ENCODE assay signal across 8 cellular contexts in the genomic region with DNA sequence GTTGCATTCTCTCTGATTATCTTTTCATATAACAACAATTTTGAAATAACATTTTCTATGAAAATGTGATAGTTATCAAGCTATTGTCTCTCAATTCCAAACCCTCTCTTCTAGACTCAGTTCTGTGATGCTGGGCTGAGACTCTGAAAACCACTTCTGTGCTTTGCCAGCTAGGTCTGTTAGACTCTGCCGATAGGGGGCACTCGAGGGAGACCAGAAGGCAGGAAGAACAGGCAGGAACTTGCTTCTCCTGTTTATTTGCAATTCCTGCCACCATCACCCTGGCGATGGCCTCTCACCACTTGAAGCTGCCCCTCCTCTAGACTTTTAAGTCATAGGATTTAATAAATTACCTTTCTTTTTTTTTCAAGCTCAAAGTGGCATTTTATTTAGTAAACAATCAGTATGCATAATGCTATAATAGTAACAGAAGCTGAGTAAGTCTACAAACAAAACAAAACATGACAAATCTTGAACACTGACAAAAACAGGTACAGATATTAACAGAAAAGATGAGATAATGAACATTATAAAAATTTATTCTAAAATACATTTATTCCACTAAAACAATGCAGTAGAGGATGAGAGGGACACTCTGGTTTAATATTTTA. TPM values are rescaled to one million over a fixed set of nuclear protein-coding genes. Genes with fewer than 3 reads are reported as not detected.
DNase-seq lines count a peak whose midpoint lies in the region; ATAC-seq and TF ChIP-seq lines count a peak whose summit lies in the region.

No MANE protein-coding gene starts in this region.

- POLR2A ChIA-PET in activated CD4-positive, alpha-beta memory T cell treated with anti-CD3 and anti-CD28 coated beads for 36 hours (lab: Charles Lee) = no interaction called here

- no peaks in the 10 kb centered on the region for H3K27me3 Mint-ChIP-seq in activated CD4-positive, alpha-beta memory T cell treated with anti-CD3 and anti-CD28 coated beads for 36 hours
- no peaks in the 10 kb centered on the region for H3K27me3 Mint-ChIP-seq in effector memory CD8-positive, alpha-beta T cell
- no peaks in the 10 kb centered on the region for H3K27me3 Mint-ChIP-seq in stimulated activated naive B cell treated with anti-CD40 and anti-IgM and Interleukin-4, amounts not matched to agents 10 μg/mL and 1 μg/mL and 100 μg/mL, for 72 hours

- H3K27ac Mint-ChIP-seq in activated CD4-positive, alpha-beta memory T cell treated with anti-CD3 and anti-CD28 coated beads for 36 hours = no peak overlapping the region
- peak overlapping the region in 1 of 2 donors; percentile 56 for H3K27ac Mint-ChIP-seq in effector memory CD8-positive, alpha-beta T cell
- H3K27ac Mint-ChIP-seq in stimulated activated naive B cell treated with anti-CD40 and anti-IgM and Interleukin-4, amounts not matched to agents 10 μg/mL and 1 μg/mL and 100 μg/mL, for 72 hours = no peak overlapping the region

- peak; percentile 74 for DNase-seq in AG10803 (ENCODE audit: low read depth)
- peak; percentile 85 for DNase-seq in NCI-H748 (lab: John Stamatoyannopoulos, UW; ENCODE audit: unreplicated experiment)
- DNase-seq in activated CD4-positive, alpha-beta memory T cell treated with anti-CD3 and anti-CD28 coated beads for 36 hours = peak; percentile 82
- peak; percentile 50 to 60 (median 56) for DNase-seq in effector memory CD8-positive, alpha-beta T cell
- DNase-seq in mucosa of gallbladder (ENCODE audit: low spot score) = peak; percentile 80
- DNase-seq in stimulated activated naive B cell treated with anti-CD40 and anti-IgM and Interleukin-4, amounts not matched to agents 10 μg/mL and 1 μg/mL and 100 μg/mL, for 72 hours = peak; percentile 36

- TF ChIP-seq CTCF in AG10803 (conservative IDR thresholded peaks at IDR 0.05; ENCODE audit: low read length) = peak; percentile 74

- intact Hi-C loops in activated CD4-positive, alpha-beta memory T cell treated with anti-CD3 and anti-CD28 coated beads for 36 hours (cut with micrococcal nuclease) = loop anchor here (2.0 to 5.0 kb wide), 2 partner anchors 71 to 199 kb away; no protein-coding TSS in a partner anchor

- no peaks in the 10 kb centered on the region for H3K4me1 Mint-ChIP-seq in activated CD4-positive, alpha-beta memory T cell treated with anti-CD3 and anti-CD28 coated beads for 36 hours (ENCODE audit: low read depth)
- peaks cover 0 to 4% of the 10 kb centered on the region in 2 donors for H3K4me1 Mint-ChIP-seq in effector memory CD8-positive, alpha-beta T cell (ENCODE audit: low read depth in 2 of 2)
- peaks cover 3 to 4% of the 10 kb centered on the region in 2 donors for H3K4me1 Mint-ChIP-seq in stimulated activated naive B cell treated with anti-CD40 and anti-IgM and Interleukin-4, amounts not matched to agents 10 μg/mL and 1 μg/mL and 100 μg/mL, for 72 hours

- H3K4me3 Mint-ChIP-seq in activated CD4-positive, alpha-beta memory T cell treated with anti-CD3 and anti-CD28 coated beads for 36 hours = no peak overlapping the region
- H3K4me3 Mint-ChIP-seq in effector memory CD8-positive, alpha-beta T cell = no peak overlapping the region
- H3K4me3 Mint-ChIP-seq in stimulated activated naive B cell treated with anti-CD40 and anti-IgM and Interleukin-4, amounts not matched to agents 10 μg/mL and 1 μg/mL and 100 μg/mL, for 72 hours = no peak overlapping the region

- H3K4me3 ChIP-seq in AG10803 (ENCODE audit: low read length) = no peak overlapping the region

- peaks cover 10% of the 10 kb centered on the region for H3K36me3 Mint-ChIP-seq in activated CD4-positive, alpha-beta memory T cell treated with anti-CD3 and anti-CD28 coated beads for 36 hours
- no peaks in the 10 kb centered on the region for H3K36me3 Mint-ChIP-seq in effector memory CD8-positive, alpha-beta T cell (ENCODE audit: insufficient read depth)
- H3K36me3 Mint-ChIP-seq in stimulated activated naive B cell treated with anti-CD40 and anti-IgM and Interleukin-4, amounts not matched to agents 10 μg/mL and 1 μg/mL and 100 μg/mL, for 72 hours = peaks cover 22 to 28% of the 10 kb centered on the region in 2 donors

- no peaks in the 10 kb centered on the region for H3K9me3 Mint-ChIP-seq in activated CD4-positive, alpha-beta memory T cell treated with anti-CD3 and anti-CD28 coated beads for 36 hours
- no peaks in the 10 kb centered on the region for H3K9me3 Mint-ChIP-seq in effector memory CD8-positive, alpha-beta T cell
- H3K9me3 Mint-ChIP-seq in stimulated activated naive B cell treated with anti-CD40 and anti-IgM and Interleukin-4, amounts not matched to agents 10 μg/mL and 1 μg/mL and 100 μg/mL, for 72 hours = no peaks in the 10 kb centered on the region

- CTCF ChIA-PET in activated CD4-positive, alpha-beta memory T cell treated with anti-CD3 and anti-CD28 coated beads for 36 hours (lab: Charles Lee) = interaction anchor here (0.6 to 1.8 kb wide), 28 partner anchors 10 to 1322 kb away, joined by 3 to 17 read pairs (median 4); no protein-coding TSS in a partner anchor

- peak; percentile 67 for ATAC-seq in GM18517 (IDR thresholded peaks at IDR 0.05; ENCODE audit: unreplicated experiment)
- peak; percentile 60 for ATAC-seq in HG03280 (IDR thresholded peaks at IDR 0.05; ENCODE audit: unreplicated experiment)
- peak; percentile 57 for ATAC-seq in effector memory CD8-positive, alpha-beta T cell (replicated peaks)
- ATAC-seq in stimulated activated naive B cell treated with anti-CD40 and anti-IgM and Interleukin-4, amounts not matched to agents 10 μg/mL and 1 μg/mL and 100 μg/mL, for 72 hours (replicated peaks) = peak in 1 of 2 donors; percentile 59

RNA-seq across cellular contexts. Expression of gene RASL11B, which starts 49.7 kb away (rescaled TPM):
- total RNA-seq in activated CD4-positive, alpha-beta memory T cell treated with anti-CD3 and anti-CD28 coated beads for 36 hours = under 1 TPM; 0.29 to 0.40 TPM
- 2.6 TPM for total RNA-seq in mucosa of gallbladder
